Comparison of ENCODE assay signal across 14 cellular contexts in the genomic region with DNA sequence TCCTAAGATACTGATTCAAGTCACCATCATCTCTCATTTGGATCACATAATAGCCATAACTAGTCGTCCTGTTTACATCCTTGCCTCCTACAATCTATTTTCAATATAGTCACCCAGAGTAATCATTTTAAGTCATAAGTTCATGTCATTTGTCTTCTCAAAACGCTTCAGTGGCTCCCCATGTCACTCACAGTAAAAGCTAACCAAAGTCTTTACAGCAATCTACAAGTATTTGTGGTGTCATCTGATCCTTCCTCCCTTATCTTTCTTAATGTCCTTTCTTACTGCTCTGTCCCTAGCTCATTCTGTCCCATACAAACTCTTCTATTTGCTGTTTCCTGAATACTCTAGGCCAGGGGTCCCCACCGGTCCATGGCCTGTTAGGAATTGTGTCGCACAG. TPM values are rescaled to one million over a fixed set of nuclear protein-coding genes. Genes with fewer than 3 reads are reported as not detected.
DNase-seq lines count a peak whose midpoint lies in the region; ATAC-seq and TF ChIP-seq lines count a peak whose summit lies in the region.
"Had no signal": no experiment of that assay in that cellular context is flagged by ENCODE, and none has a peak within 500 bp of the region (broad histone marks: within the 10 kb centered on the region; RNA-seq: fewer than 3 reads in every experiment).

No MANE protein-coding gene starts in this region.

- peaks cover 2% of the 10 kb centered on the region for H3K36me3 Mint-ChIP-seq in endodermal cell (ENCODE audit: low read depth)

- peaks cover 50 to 67% of the 10 kb centered on the region in 2 experiments for H3K79me1 ChIP-seq in IMR-90 (ENCODE audit: low read depth in 1 of 2, low read length in 2 of 2)

- POLR2A ChIA-PET in HEK293 (lab: Yijun Ruan, JAX): no interaction called here
- POLR2A ChIA-PET in IMR-90 (lab: Charles Lee; ENCODE audit: unreplicated experiment): no interaction called here

- no peak overlapping the region for H2BK15ac ChIP-seq in IMR-90 (ENCODE audit: low read depth, low read length)

- no peak overlapping the region for H4K5ac ChIP-seq in IMR-90 (ENCODE audit: low read depth, low read length)

- H2BK120ac ChIP-seq in IMR-90 (ENCODE audit: low read depth, low read length): no peak overlapping the region

- no peak overlapping the region for H2AK9ac ChIP-seq in IMR-90 (replicated peaks; ENCODE audit: low read depth, low read length, poor library complexity)

- no peak for TF ChIP-seq RAD21 in IMR-90 (IDR thresholded peaks at IDR 0.05; ENCODE audit: low read length)

- H3K4me1 ChIP-seq in HEK293 (ENCODE audit: control insufficient read depth, insufficient read depth, low read length) (no peaks in the 10 kb centered on the region), IMR-90 (ENCODE audit: control insufficient read depth, insufficient read depth, low read length) (peaks cover 14% of the 10 kb centered on the region), endodermal cell (ENCODE audit: control insufficient read depth, insufficient read depth, low read length) (no peaks in the 10 kb centered on the region), neutrophil (ENCODE audit: control insufficient read depth in 1 of 2, insufficient read depth in 1 of 2, low read depth in 1 of 2, low read length in 1 of 2) (peaks cover 32 to 54% of the 10 kb centered on the region in 2 experiments), SJCRH30 (peaks cover 3% of the 10 kb centered on the region; the same call in 1 of the 2 replicates), smooth muscle cell (ENCODE audit: low read depth) (no peaks in the 10 kb centered on the region)

- H2BK20ac ChIP-seq in IMR-90 (ENCODE audit: low read depth, low read length): no peak overlapping the region

- H4K91ac ChIP-seq in IMR-90 (ENCODE audit: insufficient read depth, low read depth, low read length): no peak overlapping the region

- peaks cover 6% of the 10 kb centered on the region for H3K9me1 ChIP-seq in IMR-90 (ENCODE audit: insufficient read depth, low read length)

- in situ Hi-C loops in IMR-90 (cut with MboI; ENCODE audit: low sequenced_read_pairs): no loop called here

- no peaks in the 10 kb centered on the region for H3K27me3 ChIP-seq in IMR-90 (ENCODE audit: control insufficient read depth, insufficient read depth, low read length)
- H3K27me3 ChIP-seq in endodermal cell (ENCODE audit: control insufficient read depth, insufficient read depth, low read length, poor library complexity, severe bottlenecking): no peaks in the 10 kb centered on the region
- no peaks in the 10 kb centered on the region for H3K27me3 ChIP-seq in neutrophil
- H3K27me3 ChIP-seq in SJCRH30: no peaks in the 10 kb centered on the region
- H3K27me3 ChIP-seq in smooth muscle cell (ENCODE audit: low read depth): no peaks in the 10 kb centered on the region
- H3K27me3 ChIP-seq: BE2C had no signal

- H3K4me3 ChIP-seq in HEK293 (ENCODE audit: low read depth, low read length): no peak overlapping the region
- no peak overlapping the region for H3K4me3 ChIP-seq in IMR-90 (ENCODE audit: insufficient read depth, low read depth, low read length)
- H3K4me3 ChIP-seq in endodermal cell (ENCODE audit: low read length): peak overlapping the region; percentile 50
- no peak overlapping the region for H3K4me3 ChIP-seq in neutrophil (ENCODE audit: low read depth in 1 of 2, low read length in 1 of 2)
- no peak overlapping the region for H3K4me3 ChIP-seq in SJCRH30
- no peak overlapping the region for H3K4me3 ChIP-seq in smooth muscle cell
- H3K4me3 ChIP-seq: GM23248 had no signal

- ATAC-seq in IMR-90 (ENCODE audit: low read depth): no peak
- ATAC-seq: HCT116 had no signal

- H3K4me3 Mint-ChIP-seq in endodermal cell: no peak overlapping the region
- H3K4me3 Mint-ChIP-seq: CD4-positive, alpha-beta memory T cell had no signal

- H3K27ac ChIP-seq in HEK293 (ENCODE audit: extremely low read depth, low read depth, low read length) (no peak overlapping the region), IMR-90 (ENCODE audit: insufficient read depth, low read length) (no peak overlapping the region), endodermal cell (ENCODE audit: low read depth, low read length) (no peak overlapping the region), neutrophil (peak overlapping the region; percentile 91), SJCRH30 (no peak overlapping the region), smooth muscle cell (ENCODE audit: low read depth) (no peak overlapping the region)
- H3K27ac ChIP-seq: C4-2B, GM23248 had no signal

- H3K79me2 ChIP-seq in smooth muscle cell (ENCODE audit: low read depth): peaks cover 14% of the 10 kb centered on the region

- no peak overlapping the region for H3K27ac Mint-ChIP-seq in endodermal cell
- H3K27ac Mint-ChIP-seq: CD4-positive, alpha-beta memory T cell had no signal

- H4K20me1 ChIP-seq in IMR-90 (ENCODE audit: insufficient read depth, low read length) (no peaks in the 10 kb centered on the region), smooth muscle cell (ENCODE audit: low read depth) (peaks cover 5% of the 10 kb centered on the region)

- H3K4me1 Mint-ChIP-seq in endodermal cell: no peaks in the 10 kb centered on the region

- H4K8ac ChIP-seq in IMR-90 (ENCODE audit: low read depth in 2 of 2, low read length in 2 of 2): no peak overlapping the region

- no TSS peak for BruUV-seq in IMR-90 (replicated peaks; lab: Mats Ljungman, UMichigan)

- H2BK5ac ChIP-seq in IMR-90 (ENCODE audit: low read depth, low read length, poor library complexity, severe bottlenecking): no peak overlapping the region

- dilution Hi-C loops in IMR-90 (cut with HindIII; ENCODE audit: low sequenced_read_pairs, unreplicated experiment): no loop called here

- no peak overlapping the region for H3K18ac ChIP-seq in IMR-90 (ENCODE audit: low read depth, low read length)

- H3K23ac ChIP-seq in IMR-90 (ENCODE audit: low read depth, low read length): no peak overlapping the region; the same call in 1 of the 2 replicates

- 33% methylated on average over 1 of the region's 4 CpGs; no CpG with 5 or more reads in 1 of the 2 experiments for WGBS in IMR-90 (ENCODE audit: extremely low coverage in 2 of 2, insufficient read length in 1 of 2), 2 experiments
- WGBS in endodermal cell (ENCODE audit: insufficient coverage in 1 of 2, insufficient read length in 1 of 2), 2 experiments: 82 to 100% methylated on average over 2 to 4 of the region's 4 CpGs
- WGBS in smooth muscle cell (ENCODE audit: low lambda C conversion rate): 80% methylated on average over 4 of the region's 4 CpGs

- H3K9me3 ChIP-seq in HEK293 (ENCODE audit: control insufficient read depth, insufficient read depth, low read depth, low read length): no peaks in the 10 kb centered on the region
- no peaks in the 10 kb centered on the region for H3K9me3 ChIP-seq in IMR-90 (ENCODE audit: control insufficient read depth, insufficient read depth, low read length)
- peaks cover 7% of the 10 kb centered on the region for H3K9me3 ChIP-seq in endodermal cell (ENCODE audit: control insufficient read depth, low read length)
- no peaks in the 10 kb centered on the region for H3K9me3 ChIP-seq in neutrophil
- no peaks in the 10 kb centered on the region for H3K9me3 ChIP-seq in SJCRH30 (replicated peaks)
- H3K9me3 ChIP-seq in smooth muscle cell (replicated peaks; ENCODE audit: low read depth): no peaks in the 10 kb centered on the region
- H3K9me3 ChIP-seq: BE2C had no signal

- TF ChIP-seq POLR2A in IMR-90 (IDR thresholded peaks at IDR 0.05; ENCODE audit: low read depth, low read length): no peak

- H3K9me3 Mint-ChIP-seq in endodermal cell: peaks cover 5% of the 10 kb centered on the region

- H2AFZ ChIP-seq in IMR-90 (replicated peaks; ENCODE audit: low read length, poor library complexity) (no peak overlapping the region), smooth muscle cell (ENCODE audit: low read depth) (no peak overlapping the region)
- H2AFZ ChIP-seq: GM23248 had no signal

- H3K56ac ChIP-seq in IMR-90 (ENCODE audit: extremely low read depth, insufficient read depth, low read length): no peak overlapping the region

- peak overlapping the region; percentile 16; the same call in 1 of the 2 replicates for H2AK5ac ChIP-seq in IMR-90 (ENCODE audit: low read depth, low read length)

- DNase-seq in IMR-90 (no peak), endodermal cell (no peak), SJCRH30 (no peak), AG20443 (ENCODE audit: low spot score) (no peak), smooth muscle cell (lab: John Stamatoyannopoulos, UW; ENCODE audit: unreplicated experiment) (no peak), HuH-7 (ENCODE audit: low spot score) (no peak)
- DNase-seq: BE2C; CD4-positive, alpha-beta memory T cell; DMS79; GM23248 had no signal

- H3K36me3 ChIP-seq in HEK293 (ENCODE audit: control insufficient read depth in 2 of 2, insufficient read depth in 1 of 2, low read length in 2 of 2) (no peaks in the 10 kb centered on the region), IMR-90 (ENCODE audit: control insufficient read depth, insufficient read depth, low read length) (no peaks in the 10 kb centered on the region), endodermal cell (ENCODE audit: control insufficient read depth, insufficient read depth, low read length) (no peaks in the 10 kb centered on the region), neutrophil (no peaks in the 10 kb centered on the region), SJCRH30 (no peaks in the 10 kb centered on the region), smooth muscle cell (ENCODE audit: low read depth) (no peaks in the 10 kb centered on the region)
- H3K36me3 ChIP-seq: BE2C had no signal

- intact Hi-C loops in IMR-90 (cut with micrococcal nuclease): no loop called here

- H3K14ac ChIP-seq in IMR-90 (replicated peaks; ENCODE audit: low read depth, low read length): no peak overlapping the region; the same call in 1 of the 2 replicates

- H3K27me3 Mint-ChIP-seq in endodermal cell (ENCODE audit: insufficient read depth): no peaks in the 10 kb centered on the region
- H3K27me3 Mint-ChIP-seq: CD4-positive, alpha-beta memory T cell had no signal

- no peak overlapping the region for H3K4me2 ChIP-seq in IMR-90 (ENCODE audit: low read depth, low read length)
- no peak overlapping the region for H3K4me2 ChIP-seq in smooth muscle cell

- H3K9ac ChIP-seq in IMR-90 (ENCODE audit: low read depth, low read length) (no peak overlapping the region), endodermal cell (ENCODE audit: extremely low read depth, low read length, poor library complexity, severe bottlenecking) (no peak overlapping the region), smooth muscle cell (ENCODE audit: low read depth) (no peak overlapping the region)
- H3K9ac ChIP-seq: GM23248 had no signal

- no peak overlapping the region; the same call in 1 of the 2 replicates for H3K4ac ChIP-seq in IMR-90 (ENCODE audit: low read depth, low read length)

- H3F3A ChIP-seq in smooth muscle cell (ENCODE audit: low read depth): no peaks in the 10 kb centered on the region

- CTCF ChIA-PET in HEK293 (lab: Yijun Ruan, JAX) (interaction anchor here (0.5 kb wide), 1 partner anchor 12 kb away, joined by 4 read pairs; no protein-coding TSS in a partner anchor), IMR-90 (lab: Yijun Ruan, JAX) (interaction anchor here (1.1 kb wide), 1 partner anchor 12 kb away, joined by 3 read pairs; no protein-coding TSS in a partner anchor)

- TF ChIP-seq CTCF in HEK293 (tag by site-specific recombination; IDR thresholded peaks at IDR 0.05): no peak
- no peak for TF ChIP-seq CTCF in IMR-90 (conservative IDR thresholded peaks at IDR 0.05; ENCODE audit: low read depth, low read length)
- no peak for TF ChIP-seq CTCF in endodermal cell (conservative IDR thresholded peaks at IDR 0.05)
- no peak for TF ChIP-seq CTCF in neutrophil (IDR thresholded peaks at IDR 0.05)
- no peak for TF ChIP-seq CTCF in smooth muscle cell (IDR thresholded peaks at IDR 0.05; ENCODE audit: borderline replicate concordance, insufficient read depth, poor library complexity, severe bottlenecking)

RNA-seq across cellular contexts. Expression of a gene that starts 28.8 kb away (rescaled TPM):
- total RNA-seq in IMR-90 (2012; rRNA removed) (90.3 and 122 TPM in 2 replicates), endodermal cell (10 to 100 TPM in 1 of 2 donors, 1 to 10 TPM in 1; 8.4 to 12.3 TPM), smooth muscle cell (50.8 and 52.4 TPM in 2 replicates)
- polyA plus RNA-seq in IMR-90 (2012; rRNA removed) (26.5 and 36.7 TPM in 2 replicates), smooth muscle cell (23.4 and 36.2 TPM in 2 replicates)
- 5.6 and 6.6 TPM in 2 replicates for polyA plus RNA-seq in IMR-90 (2012; cell fraction: cytosol; rRNA removed)
- polyA plus RNA-seq in IMR-90 (2012; cell fraction: nucleus; rRNA removed; ENCODE audit: low replicate concordance): 2.0 and 25.1 TPM in 2 replicates
- 14.2 TPM for polyA plus RNA-seq in endodermal cell (2013, experiment 1 of 2)
- polyA plus RNA-seq in endodermal cell (2013, experiment 2 of 2): 12.1 TPM
- 29.5 and 35.4 TPM in 2 replicates for total RNA-seq in SJCRH30 (2014; rRNA removed; shearing (Covaris generic))
